Comparison of ENCODE assay signal across 8 cellular contexts in genomic region chr13:52127783-52128702, GRCh38. TPM values are rescaled to one million over a fixed set of nuclear protein-coding genes. Genes with fewer than 3 reads are reported as not detected.
DNase-seq lines count a peak whose midpoint lies in the region; ATAC-seq and TF ChIP-seq lines count a peak whose summit lies in the region.

No MANE protein-coding gene starts in this region.

- peak; percentile 94 for TF ChIP-seq CTCF in OCI-LY7 (conservative IDR thresholded peaks at IDR 0.05; ENCODE audit: low read length)

- peak overlapping the region in 1 of 6 donors; percentile 59 for H3K27ac Mint-ChIP-seq in naive B cell

- peak overlapping the region in 1 of 11 experiments; percentile 28; a peak in 1 of 22 replicates for H3K27ac ChIP-seq in BLaER1 treated with 17β-estradiol and CSF1 and Interleukin-3, amounts not matched to agents 10 nM and 100 nM
- H3K27ac ChIP-seq in HUES6 (ENCODE audit: low read depth, low read length) (no peak overlapping the region), OCI-LY7 (ENCODE audit: low read depth, low read length, poor library complexity, severe bottlenecking) (no peak overlapping the region)

- peak overlapping the region; percentile 92 to 99 (median 98) for H3K4me2 ChIP-seq in BLaER1 treated with 17β-estradiol and CSF1 and Interleukin-3, amounts not matched to agents 10 nM and 100 nM
- no peak overlapping the region; the same call in 1 of the 2 replicates for H3K4me2 ChIP-seq in OCI-LY7 (ENCODE audit: low read length)

- H3K4me3 Mint-ChIP-seq in activated T-cell treated with anti-CD3 and anti-CD28 coated beads, Interleukin-2, amount 50 U/mL, for 4 hours: peak overlapping the region; percentile 79
- H3K4me3 Mint-ChIP-seq in naive B cell: peak overlapping the region; percentile 80 to 96 (median 86)

- peaks cover 0 to 23% (median 0%) of the 10 kb centered on the region in 11 experiments; a peak in 5 of 22 replicates for H3K36me3 ChIP-seq in BLaER1 treated with 17β-estradiol and CSF1 and Interleukin-3, amounts not matched to agents 10 nM and 100 nM
- H3K36me3 ChIP-seq in HUES6 (ENCODE audit: control insufficient read depth, insufficient read depth, low read length) (peaks cover 24% of the 10 kb centered on the region), OCI-LY7 (ENCODE audit: insufficient read depth, low read length) (peaks cover 27% of the 10 kb centered on the region)

- POLR2A ChIA-PET in OCI-LY7 (lab: Charles Lee): interaction anchor here (1.0 kb wide), 1 partner anchor 17 kb away, joined by 3 read pairs; no protein-coding TSS in a partner anchor

- intact Hi-C loops in OCI-LY7 (cut with micrococcal nuclease; ENCODE audit: unreplicated experiment): loop anchor here (2.0 kb wide), 3 partner anchors 127 to 313 kb away; no protein-coding TSS in a partner anchor

- peaks cover 0 to 16% (median 10%) of the 10 kb centered on the region in 10 experiments; a peak in 15 of 20 replicates for H3K4me1 ChIP-seq in BLaER1 treated with 17β-estradiol and CSF1 and Interleukin-3, amounts not matched to agents 10 nM and 100 nM
- H3K4me1 ChIP-seq in HUES6 (ENCODE audit: control insufficient read depth, insufficient read depth, low read length) (no peaks in the 10 kb centered on the region; the same call in 1 of the 2 replicates), OCI-LY7 (ENCODE audit: insufficient read depth, low read length, poor library complexity, severe bottlenecking) (no peaks in the 10 kb centered on the region)

- no peaks in the 10 kb centered on the region for H3K9me2 ChIP-seq in OCI-LY7 (ENCODE audit: insufficient read depth, low read length)

- H3K4me3 ChIP-seq in BLaER1 treated with 17β-estradiol and CSF1 and Interleukin-3, amounts not matched to agents 10 nM and 100 nM: peak overlapping the region; percentile 59 to 75 (median 68)
- H3K4me3 ChIP-seq in HUES6 (ENCODE audit: low read depth, low read length) (peak overlapping the region; percentile 80), OCI-LY7 (ENCODE audit: low read depth, low read length, poor library complexity, severe bottlenecking) (no peak overlapping the region)

- H3K79me2 ChIP-seq in OCI-LY7 (ENCODE audit: insufficient read depth, low read depth, low read length): no peaks in the 10 kb centered on the region

- H3K27me3 Mint-ChIP-seq in activated T-cell treated with anti-CD3 and anti-CD28 coated beads, Interleukin-2, amount 50 U/mL, for 4 hours (ENCODE audit: low read depth): peaks cover 7% of the 10 kb centered on the region
- H3K27me3 Mint-ChIP-seq in naive B cell: peaks cover 11 to 30% (median 20%) of the 10 kb centered on the region in 3 donors

- peak overlapping the region in 10 of 11 experiments; percentile 35 to 66 (median 57); a peak in 17 of 22 replicates for H3K9ac ChIP-seq in BLaER1 treated with 17β-estradiol and CSF1 and Interleukin-3, amounts not matched to agents 10 nM and 100 nM
- H3K9ac ChIP-seq in HUES6 (ENCODE audit: low read length): peak overlapping the region; percentile 10

- H3K36me3 Mint-ChIP-seq in activated T-cell treated with anti-CD3 and anti-CD28 coated beads, Interleukin-2, amount 50 U/mL, for 4 hours (ENCODE audit: insufficient read depth): peaks cover 7% of the 10 kb centered on the region
- peaks cover 19 to 25% of the 10 kb centered on the region in 2 donors for H3K36me3 Mint-ChIP-seq in naive B cell

- H2AFZ ChIP-seq in OCI-LY7 (ENCODE audit: low read length): no peak overlapping the region

- peak; percentile 69 for ATAC-seq in GM19351 (IDR thresholded peaks at IDR 0.05; ENCODE audit: unreplicated experiment)
- peak; percentile 60 to 67 for ATAC-seq in activated T-cell treated with anti-CD3 and anti-CD28 coated beads, Interleukin-2, amount 50 U/mL, for 4 hours
- peak; percentile 65 to 71 for ATAC-seq in naive B cell (ENCODE audit: low read depth in 2 of 2)

- BruUV-seq in OCI-LY7 (replicated peaks; lab: Mats Ljungman, UMichigan): no TSS peak

- no peaks in the 10 kb centered on the region for H3K9me3 Mint-ChIP-seq in activated T-cell treated with anti-CD3 and anti-CD28 coated beads, Interleukin-2, amount 50 U/mL, for 4 hours
- H3K9me3 Mint-ChIP-seq in naive B cell: no peaks in the 10 kb centered on the region

- H4K20me1 ChIP-seq in BLaER1 treated with 17β-estradiol and CSF1 and Interleukin-3, amounts not matched to agents 10 nM and 100 nM: 0 out of 22 replicates have a peak, but pooled peaks cover 0 to 7% (median 0%) of the 10 kb centered on the region in 11 experiments
- H4K20me1 ChIP-seq in OCI-LY7 (ENCODE audit: insufficient read depth, low read length): no peaks in the 10 kb centered on the region

- peaks cover 14% of the 10 kb centered on the region for H3K4me1 Mint-ChIP-seq in activated T-cell treated with anti-CD3 and anti-CD28 coated beads, Interleukin-2, amount 50 U/mL, for 4 hours (ENCODE audit: low read depth)
- H3K4me1 Mint-ChIP-seq in naive B cell: peaks cover 10 to 14% (median 12%) of the 10 kb centered on the region in 3 donors

- DNase-seq in OCI-LY7 (ENCODE audit: low spot score) (peak; percentile 64), fibroblast of gingiva (ENCODE audit: low read depth) (peak; percentile 29), naive B cell (peak; percentile 51), stromal cell of bone marrow (ENCODE audit: low read depth) (peak; percentile 26)
- DNase-seq in activated T-cell treated with anti-CD3 and anti-CD28 coated beads, Interleukin-2, amount 50 U/mL, for 4 hours: peak; percentile 50

- CTCF ChIA-PET in OCI-LY7 (lab: Charles Lee; ENCODE audit: unreplicated experiment): no interaction called here

- no peaks in the 10 kb centered on the region for H3K9me3 ChIP-seq in BLaER1 treated with 17β-estradiol and CSF1 and Interleukin-3, amounts not matched to agents 10 nM and 100 nM (replicated peaks in 1 of 11)
- no peaks in the 10 kb centered on the region for H3K9me3 ChIP-seq in HUES6 (ENCODE audit: control insufficient read depth, insufficient read depth, low read depth, low read length)
- no peaks in the 10 kb centered on the region for H3K9me3 ChIP-seq in OCI-LY7 (ENCODE audit: low read length)

- peaks cover 6 to 27% (median 23%) of the 10 kb centered on the region in 11 experiments; a peak in 21 of 22 replicates for H3K27me3 ChIP-seq in BLaER1 treated with 17β-estradiol and CSF1 and Interleukin-3, amounts not matched to agents 10 nM and 100 nM
- H3K27me3 ChIP-seq in HUES6 (ENCODE audit: control insufficient read depth, insufficient read depth, low read length): peaks cover 8% of the 10 kb centered on the region

RNA-seq across cellular contexts. Expression of gene NEK5, which starts 0.8 kb away (rescaled TPM):
- total RNA-seq in OCI-LY7 (2014; rRNA removed; shearing (Covaris generic)): 0.22 TPM in 1 of 2 replicates, not detected in the other
- 0.15 TPM in 1 of 2 replicates, not detected in the other for total RNA-seq in OCI-LY7 (2022)
- total RNA-seq in activated T-cell treated with anti-CD3 and anti-CD28 coated beads, Interleukin-2, amount 50 U/mL, for 4 hours: under 1 TPM in 1 of 3 donors, not detected in 2; 0.08 TPM
- under 1 TPM in 4 of 6 donors, not detected in 2; 0.17 to 0.28 (median 0.21) TPM for polyA plus RNA-seq in naive B cell (ENCODE audit: low read depth in 6 of 6)

RNA-seq across cellular contexts. Expression of gene NEK3, which starts 31.4 kb away (rescaled TPM):
- 18.2 and 28.4 TPM in 2 replicates for total RNA-seq in OCI-LY7 (2014; rRNA removed; shearing (Covaris generic))
- 32.2 and 37.0 TPM in 2 replicates for total RNA-seq in OCI-LY7 (2022)
- 1 to 10 TPM; 3.8 to 7.5 (median 5.4) TPM for total RNA-seq in activated T-cell treated with anti-CD3 and anti-CD28 coated beads, Interleukin-2, amount 50 U/mL, for 4 hours
- 1 to 10 TPM; 2.5 to 5.7 (median 3.8) TPM for polyA plus RNA-seq in naive B cell (ENCODE audit: low read depth in 6 of 6)
